ENCODE assay signal across 22 cellular contexts in genomic region chr10:603745-604144, GRCh38.
"Had no signal": no experiment of that assay in that cellular context is flagged by ENCODE, and none has a peak within 500 bp of the region (broad histone marks: within the 10 kb centered on the region; RNA-seq: fewer than 3 reads in every experiment).

No MANE protein-coding gene starts in this region.

- H3K36me3 Mint-ChIP-seq: naive B cell had no signal

- H3K4me3 Mint-ChIP-seq: naive B cell; nephron; stimulated activated naive CD8-positive, alpha-beta T cell treated with anti-CD3 and anti-CD28 coated beads, Interleukin-15, Interleukin-2, amounts not matched to agents 100 ng/mL and 50 ng/mL, for 24 hours had no signal

- H3K4me3 ChIP-seq: esophagus muscularis mucosa, gastrocnemius medialis, heart right ventricle, left lung, lower lobe of right lung, ovary, smooth muscle cell, testis, tibial nerve had no signal

- FAIRE-seq: endometrium, islet of Langerhans had no signal

- H3K27me3 ChIP-seq: esophagus muscularis mucosa, gastrocnemius medialis, heart right ventricle, left lung, ovary, testis, tibial nerve had no signal

- H3K27me3 Mint-ChIP-seq: progenitor cell of endocrine pancreas had no signal

- H3K9me3 Mint-ChIP-seq: naive B cell; nephron; stimulated activated naive CD8-positive, alpha-beta T cell treated with anti-CD3 and anti-CD28 coated beads, Interleukin-15, Interleukin-2, amounts not matched to agents 100 ng/mL and 50 ng/mL, for 24 hours had no signal

- DNase-seq: effector memory CD4-positive, alpha-beta T cell; gastrocnemius medialis; heart right ventricle; hypothalamus; kidney glomerular epithelial cell; lower lobe of right lung; mesenchymal stem cell; naive B cell; nucleus accumbens; right cardiac atrium; stimulated activated CD4-positive, alpha-beta T cell treated with anti-CD3 and anti-CD28 coated beads, Interleukin-2, amount 100 ng/mL, for 48 hours; testis had no signal

- ATAC-seq: gastrocnemius medialis, left lung, lower lobe of right lung, right cardiac atrium had no signal

- H3K9me3 ChIP-seq: esophagus muscularis mucosa, gastrocnemius medialis, heart right ventricle, left lung, lower lobe of right lung, ovary, testis, tibial nerve had no signal

- H3K27ac ChIP-seq: esophagus muscularis mucosa, gastrocnemius medialis, heart right ventricle, left lung, lower lobe of right lung, ovary, testis, tibial nerve had no signal

- H3K36me3 ChIP-seq: esophagus muscularis mucosa, gastrocnemius medialis, heart right ventricle, left lung, lower lobe of right lung, ovary, tibial nerve had no signal

- H3K27ac Mint-ChIP-seq: naive B cell; progenitor cell of endocrine pancreas; stimulated activated naive CD8-positive, alpha-beta T cell treated with anti-CD3 and anti-CD28 coated beads, Interleukin-15, Interleukin-2, amounts not matched to agents 100 ng/mL and 50 ng/mL, for 24 hours had no signal
